In the genomic region with DNA sequence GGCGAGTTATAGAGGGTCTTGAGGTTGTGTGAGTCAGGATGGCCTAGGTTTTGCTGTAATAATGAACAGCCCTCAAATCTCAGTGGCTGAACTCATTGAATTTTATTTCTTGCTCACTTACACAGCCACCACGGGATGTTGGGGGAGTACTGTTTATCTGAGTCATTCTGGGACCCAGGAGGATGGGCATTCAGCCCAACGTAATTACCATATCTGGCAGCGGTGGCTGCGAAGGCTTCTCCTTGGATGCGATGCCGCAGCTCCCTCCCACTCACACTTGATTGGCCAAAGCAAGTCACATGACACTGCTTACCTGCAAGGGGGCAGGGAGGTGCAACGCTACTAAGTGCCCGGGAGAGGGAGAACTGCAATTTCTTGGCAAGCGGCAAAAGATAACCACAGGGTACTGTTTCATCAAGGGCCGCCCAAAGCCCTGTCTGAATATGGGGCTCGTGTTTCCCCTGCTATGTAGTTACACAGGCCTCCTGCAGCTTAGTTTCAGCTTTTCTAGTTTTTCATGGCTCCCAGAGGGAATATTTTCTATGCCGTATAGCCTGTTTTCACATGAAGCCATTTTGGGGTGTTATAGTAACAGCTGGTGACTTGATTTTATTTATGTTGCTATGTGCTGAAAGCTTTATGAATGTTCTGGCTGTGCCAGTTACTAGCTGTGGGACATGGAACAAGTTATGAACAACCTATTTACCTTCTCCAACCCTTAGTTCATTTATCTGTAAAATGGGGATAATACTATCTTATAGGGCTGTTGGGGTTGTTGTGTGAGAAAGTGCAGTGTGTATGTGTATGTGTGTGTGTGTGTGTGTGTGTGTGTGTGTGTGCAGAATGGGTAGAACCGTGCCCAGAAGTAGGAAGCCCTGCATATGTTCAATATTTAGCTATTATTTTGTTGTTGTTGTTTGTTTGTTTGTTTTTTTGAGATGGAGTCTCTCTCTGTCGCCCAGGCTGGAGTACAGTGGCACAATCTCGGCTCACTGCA, we compare ENCODE assay signal across 1 cellular context.
TF ChIP-seq lines count a peak whose summit lies in the region.

No MANE protein-coding gene starts in this region.

TF ChIP-seq in HepG2, 621 proteins besides CTCF, POLR2A, EP300 and RAD21 (continued from another document):
- TF ChIP-seq, protein P1, sequence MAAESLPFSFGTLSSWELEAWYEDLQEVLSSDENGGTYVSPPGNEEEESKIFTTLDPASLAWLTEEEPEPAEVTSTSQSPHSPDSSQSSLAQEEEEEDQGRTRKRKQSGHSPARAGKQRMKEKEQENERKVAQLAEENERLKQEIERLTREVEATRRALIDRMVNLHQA (CRISPR knock-in tag; IDR thresholded peaks at IDR 0.05) = no peak
- TF ChIP-seq ARID2 (CRISPR knock-in tag; IDR thresholded peaks at IDR 0.05; ENCODE audit: borderline replicate concordance) (no peak), MZF1 (CRISPR knock-in tag; IDR thresholded peaks at IDR 0.05; ENCODE audit: borderline replicate concordance) (no peak), ZNF616 (CRISPR knock-in tag; IDR thresholded peaks at IDR 0.05; ENCODE audit: low read depth) (no peak), PAWR (CRISPR knock-in tag; IDR thresholded peaks at IDR 0.05; ENCODE audit: borderline replicate concordance) (no peak), MIER2 (CRISPR knock-in tag; IDR thresholded peaks at IDR 0.05) (no peak), ARHGAP35 (CRISPR knock-in tag; IDR thresholded peaks at IDR 0.05; ENCODE audit: borderline replicate concordance) (no peak), RXRB (CRISPR knock-in tag; IDR thresholded peaks at IDR 0.05; ENCODE audit: borderline replicate concordance) (no peak), KLF12 (CRISPR knock-in tag; IDR thresholded peaks at IDR 0.05; ENCODE audit: borderline replicate concordance) (no peak), ZNF749 (CRISPR knock-in tag; IDR thresholded peaks at IDR 0.05; ENCODE audit: borderline replicate concordance) (no peak), SOX5 (CRISPR knock-in tag; IDR thresholded peaks at IDR 0.05; ENCODE audit: borderline replicate concordance) (no peak), CCAR2 (optimal IDR thresholded peaks at IDR 0.05; ENCODE audit: low read depth, low read length) (no peak)
- TF ChIP-seq, protein P2, sequence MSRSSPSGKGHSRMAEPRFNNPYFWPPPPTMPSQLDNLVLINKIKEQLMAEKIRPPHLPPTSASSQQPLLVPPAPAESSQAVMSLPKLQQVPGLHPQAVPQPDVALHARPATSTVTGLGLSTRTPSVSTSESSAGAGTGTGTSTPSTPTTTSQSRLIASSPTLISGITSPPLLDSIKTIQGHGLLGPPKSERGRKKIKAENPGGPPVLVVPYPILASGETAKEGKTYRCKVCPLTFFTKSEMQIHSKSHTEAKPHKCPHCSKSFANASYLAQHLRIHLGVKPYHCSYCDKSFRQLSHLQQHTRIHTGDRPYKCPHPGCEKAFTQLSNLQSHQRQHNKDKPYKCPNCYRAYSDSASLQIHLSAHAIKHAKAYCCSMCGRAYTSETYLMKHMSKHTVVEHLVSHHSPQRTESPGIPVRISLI (CRISPR knock-in tag; IDR thresholded peaks at IDR 0.05; ENCODE audit: borderline replicate concordance) = no peak
